In the genomic region with DNA sequence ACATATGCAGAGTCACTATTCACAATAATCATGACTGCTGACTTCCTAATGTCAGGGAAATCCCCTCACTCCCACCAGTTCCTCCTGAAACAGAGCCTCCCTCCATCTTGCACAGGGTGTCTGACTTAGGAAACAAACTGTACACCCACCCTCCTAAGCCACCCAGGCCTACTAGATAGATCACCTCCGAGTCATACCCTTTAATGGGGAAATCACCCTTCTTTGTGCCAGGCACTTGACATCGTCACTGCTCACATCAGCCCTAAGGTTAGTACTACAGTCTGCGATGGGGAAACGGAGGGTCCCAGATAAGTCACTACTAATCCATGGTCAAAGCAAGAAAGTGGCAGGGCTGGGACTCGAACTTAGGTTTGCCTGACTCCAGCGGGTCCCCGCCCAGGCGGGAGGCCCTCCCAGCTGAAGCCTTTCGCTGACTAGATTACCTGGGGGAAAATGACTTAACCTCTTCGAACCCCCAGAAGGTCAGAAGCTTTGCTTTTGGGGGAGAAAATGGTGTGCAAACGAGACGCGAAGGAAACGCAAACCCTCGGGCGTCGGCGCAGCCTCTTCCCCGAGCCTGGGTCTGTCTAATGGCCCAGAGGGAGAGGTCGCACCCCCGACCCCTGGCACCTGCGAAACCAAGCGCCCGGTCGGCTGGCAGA, we compare ENCODE assay signal across 1 cellular context.
A peak's percentile ranks its signal among the peaks of the same experiment; 100 is the strongest.
TF ChIP-seq lines count a peak whose summit lies in the region.

No MANE protein-coding gene starts in this region.

TF ChIP-seq in GM12878, 131 proteins besides CTCF, POLR2A, EP300 and RAD21 (continued from another document):
- TF ChIP-seq TCF3 (IDR thresholded peaks at IDR 0.05; ENCODE audit: borderline replicate concordance, insufficient read depth, low read depth, low read length) (no peak), BCLAF1 (IDR thresholded peaks at IDR 0.05) (no peak), SREBF2 (IDR thresholded peaks at IDR 0.05; ENCODE audit: low read length) (no peak), SKIL (IDR thresholded peaks at IDR 0.05; ENCODE audit: low read depth, poor library complexity, severe bottlenecking) (peak; percentile 22), BMI1 (IDR thresholded peaks at IDR 0.05; ENCODE audit: borderline replicate concordance) (no peak), WRNIP1 (IDR thresholded peaks at IDR 0.05; ENCODE audit: borderline replicate concordance, low read depth, low read length) (no peak), MEF2A (IDR thresholded peaks at IDR 0.05; ENCODE audit: insufficient read depth, low read depth, low read length) (no peak), CEBPB (IDR thresholded peaks at IDR 0.05; ENCODE audit: borderline replicate concordance in 1 of 2, low read depth in 2 of 2, low read length in 2 of 2) (no peak), ZNF622 (IDR thresholded peaks at IDR 0.05) (no peak), RUNX3 (IDR thresholded peaks at IDR 0.05; ENCODE audit: low read length) (no peak), PAX5 (IDR thresholded peaks at IDR 0.05; ENCODE audit: borderline replicate concordance, low read depth, low read length) (peak; percentile 52; the same call in 1 of the 2 replicates), E4F1 (IDR thresholded peaks at IDR 0.05; ENCODE audit: borderline replicate concordance, partially characterized antibody) (no peak), TCF12 (IDR thresholded peaks at IDR 0.05; ENCODE audit: low read depth, low read length) (no peak), SUPT20H (IDR thresholded peaks at IDR 0.05; ENCODE audit: borderline replicate concordance, control insufficient read depth, low read depth, low read length) (no peak), KLF5 (IDR thresholded peaks at IDR 0.05; ENCODE audit: partially characterized antibody) (no peak)
- TF ChIP-seq, protein P1, sequence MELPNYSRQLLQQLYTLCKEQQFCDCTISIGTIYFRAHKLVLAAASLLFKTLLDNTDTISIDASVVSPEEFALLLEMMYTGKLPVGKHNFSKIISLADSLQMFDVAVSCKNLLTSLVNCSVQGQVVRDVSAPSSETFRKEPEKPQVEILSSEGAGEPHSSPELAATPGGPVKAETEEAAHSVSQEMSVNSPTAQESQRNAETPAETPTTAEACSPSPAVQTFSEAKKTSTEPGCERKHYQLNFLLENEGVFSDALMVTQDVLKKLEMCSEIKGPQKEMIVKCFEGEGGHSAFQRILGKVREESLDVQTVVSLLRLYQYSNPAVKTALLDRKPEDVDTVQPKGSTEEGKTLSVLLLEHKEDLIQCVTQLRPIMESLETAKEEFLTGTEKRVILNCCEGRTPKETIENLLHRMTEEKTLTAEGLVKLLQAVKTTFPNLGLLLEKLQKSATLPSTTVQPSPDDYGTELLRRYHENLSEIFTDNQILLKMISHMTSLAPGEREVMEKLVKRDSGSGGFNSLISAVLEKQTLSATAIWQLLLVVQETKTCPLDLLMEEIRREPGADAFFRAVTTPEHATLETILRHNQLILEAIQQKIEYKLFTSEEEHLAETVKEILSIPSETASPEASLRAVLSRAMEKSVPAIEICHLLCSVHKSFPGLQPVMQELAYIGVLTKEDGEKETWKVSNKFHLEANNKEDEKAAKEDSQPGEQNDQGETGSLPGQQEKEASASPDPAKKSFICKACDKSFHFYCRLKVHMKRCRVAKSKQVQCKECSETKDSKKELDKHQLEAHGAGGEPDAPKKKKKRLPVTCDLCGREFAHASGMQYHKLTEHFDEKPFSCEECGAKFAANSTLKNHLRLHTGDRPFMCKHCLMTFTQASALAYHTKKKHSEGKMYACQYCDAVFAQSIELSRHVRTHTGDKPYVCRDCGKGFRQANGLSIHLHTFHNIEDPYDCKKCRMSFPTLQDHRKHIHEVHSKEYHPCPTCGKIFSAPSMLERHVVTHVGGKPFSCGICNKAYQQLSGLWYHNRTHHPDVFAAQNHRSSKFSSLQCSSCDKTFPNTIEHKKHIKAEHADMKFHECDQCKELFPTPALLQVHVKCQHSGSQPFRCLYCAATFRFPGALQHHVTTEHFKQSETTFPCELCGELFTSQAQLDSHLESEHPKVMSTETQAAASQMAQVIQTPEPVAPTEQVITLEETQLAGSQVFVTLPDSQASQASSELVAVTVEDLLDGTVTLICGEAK (IDR thresholded peaks at IDR 0.05; ENCODE audit: borderline replicate concordance), result no peak
- TF ChIP-seq, protein P2, sequence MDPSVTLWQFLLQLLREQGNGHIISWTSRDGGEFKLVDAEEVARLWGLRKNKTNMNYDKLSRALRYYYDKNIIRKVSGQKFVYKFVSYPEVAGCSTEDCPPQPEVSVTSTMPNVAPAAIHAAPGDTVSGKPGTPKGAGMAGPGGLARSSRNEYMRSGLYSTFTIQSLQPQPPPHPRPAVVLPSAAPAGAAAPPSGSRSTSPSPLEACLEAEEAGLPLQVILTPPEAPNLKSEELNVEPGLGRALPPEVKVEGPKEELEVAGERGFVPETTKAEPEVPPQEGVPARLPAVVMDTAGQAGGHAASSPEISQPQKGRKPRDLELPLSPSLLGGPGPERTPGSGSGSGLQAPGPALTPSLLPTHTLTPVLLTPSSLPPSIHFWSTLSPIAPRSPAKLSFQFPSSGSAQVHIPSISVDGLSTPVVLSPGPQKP (IDR thresholded peaks at IDR 0.05; ENCODE audit: low read depth, low read length), result no peak
